In the genomic region with DNA sequence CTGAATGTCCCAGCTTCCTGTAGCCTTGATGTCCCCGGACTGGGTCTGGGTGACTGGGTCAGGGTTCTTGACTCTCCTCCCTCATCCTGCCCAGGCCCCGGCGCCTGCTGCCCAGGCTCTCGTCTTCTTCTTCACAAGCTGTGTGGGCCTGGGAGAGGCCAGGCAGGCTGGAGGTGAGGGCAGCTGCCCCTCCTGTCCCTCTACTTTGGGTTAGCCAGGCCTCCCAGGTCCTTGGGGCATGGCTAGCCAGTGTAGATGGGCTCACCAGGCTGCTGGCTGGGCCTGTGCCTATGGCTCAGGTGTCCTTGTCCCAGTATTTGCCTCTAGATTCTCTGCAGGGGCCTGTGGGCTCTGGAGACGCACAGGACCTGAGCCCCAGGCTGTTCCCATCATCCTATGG, we compare ENCODE assay signal across 24 cellular contexts. TPM values are rescaled to one million over a fixed set of nuclear protein-coding genes. Genes with fewer than 3 reads are reported as not detected.
DNase-seq lines count a peak whose midpoint lies in the region; ATAC-seq and TF ChIP-seq lines count a peak whose summit lies in the region.
"Had no signal": no experiment of that assay in that cellular context is flagged by ENCODE, and none has a peak within 500 bp of the region (broad histone marks: within the 10 kb centered on the region; RNA-seq: fewer than 3 reads in every experiment).

No MANE protein-coding gene starts in this region.

- H3K27me3 Mint-ChIP-seq in chondrocyte (ENCODE audit: low read depth): no peaks in the 10 kb centered on the region
- H3K27me3 Mint-ChIP-seq: activated B cell treated with CpG ODN at 0.5 μM for 24 hours; activated CD4-positive, alpha-beta memory T cell treated with anti-CD3 and anti-CD28 coated beads for 36 hours; effector memory CD8-positive, alpha-beta T cell had no signal

- TF ChIP-seq CTCF in chondrocyte (IDR thresholded peaks at IDR 0.05) (no peak), osteoblast (IDR thresholded peaks at IDR 0.05; ENCODE audit: extremely low read depth, low read depth, low read length) (no peak)

- no peak overlapping the region for H2AFZ ChIP-seq in osteoblast (ENCODE audit: low read length)

- no peaks in the 10 kb centered on the region for H3K4me1 ChIP-seq in osteoblast (ENCODE audit: insufficient read depth, low read length)
- H3K4me1 ChIP-seq: adrenal gland, gastrocnemius medialis, right atrium auricular region had no signal

- H3K4me1 Mint-ChIP-seq in chondrocyte (ENCODE audit: low read depth): no peaks in the 10 kb centered on the region

- no peak overlapping the region for H3K27ac Mint-ChIP-seq in chondrocyte (ENCODE audit: unreplicated experiment)
- H3K27ac Mint-ChIP-seq: activated B cell treated with CpG ODN at 0.5 μM for 24 hours; activated CD4-positive, alpha-beta memory T cell treated with anti-CD3 and anti-CD28 coated beads for 36 hours; type B pancreatic cell had no signal

- peaks cover 8% of the 10 kb centered on the region for H4K20me1 ChIP-seq in osteoblast (ENCODE audit: insufficient read depth, low read length)

- H3K27me3 ChIP-seq in H7 (ENCODE audit: control insufficient read depth, insufficient read depth, low read length) (no peaks in the 10 kb centered on the region), osteoblast (ENCODE audit: insufficient read depth, low read length) (no peaks in the 10 kb centered on the region)
- H3K27me3 ChIP-seq: adrenal gland, brain microvascular endothelial cell, esophagus squamous epithelium, gastrocnemius medialis, right atrium auricular region had no signal

- no peak for ATAC-seq in GM19035 (IDR thresholded peaks at IDR 0.05; ENCODE audit: unreplicated experiment)
- ATAC-seq: effector memory CD8-positive, alpha-beta T cell; gastrocnemius medialis had no signal

- H3K4me3 ChIP-seq in H7 (ENCODE audit: insufficient read depth, low read depth, low read length) (no peak overlapping the region), osteoblast (ENCODE audit: insufficient read depth, low read length) (no peak overlapping the region)
- H3K4me3 ChIP-seq: adrenal gland, esophagus squamous epithelium, gastrocnemius medialis, right atrium auricular region had no signal

- DNase-seq in 8988T (peak; percentile 21), H7 (peak; percentile 49), chondrocyte (ENCODE audit: low spot score) (peak; percentile 76), osteoblast (ENCODE audit: insufficient read length, low spot score, missing footprints) (peak; percentile 69), LoVo (ENCODE audit: low spot score) (no peak), GOT3 (lab: John Stamatoyannopoulos, UW) (no peak)
- DNase-seq in effector CD4-positive, alpha-beta T cell: no peak
- DNase-seq: activated B cell treated with CpG ODN at 0.5 μM for 24 hours; activated CD4-positive, alpha-beta memory T cell treated with anti-CD3 and anti-CD28 coated beads for 36 hours; activated gamma-delta T cell; adrenal gland; brain microvascular endothelial cell; effector memory CD8-positive, alpha-beta T cell; esophagus squamous epithelium; gastrocnemius medialis; GDM1; kidney; NCI-H1105 treated with DMSO at 0.1 percent for 48 hours; NCI-H524 treated with DMSO at 0.1 percent for 48 hours; T1000 had no signal

- H3K9me3 Mint-ChIP-seq in chondrocyte (ENCODE audit: low read depth): no peaks in the 10 kb centered on the region
- H3K9me3 Mint-ChIP-seq: activated B cell treated with CpG ODN at 0.5 μM for 24 hours; activated CD4-positive, alpha-beta memory T cell treated with anti-CD3 and anti-CD28 coated beads for 36 hours; effector memory CD8-positive, alpha-beta T cell; type B pancreatic cell had no signal

- no peaks in the 10 kb centered on the region for H3K79me2 ChIP-seq in osteoblast (ENCODE audit: insufficient read depth, low read length)

- no peak overlapping the region for H3K4me2 ChIP-seq in osteoblast (ENCODE audit: insufficient read depth, low read length)

- H3K36me3 ChIP-seq in H7 (replicated peaks; ENCODE audit: control insufficient read depth, insufficient read depth, low read length): peaks cover 57% of the 10 kb centered on the region
- peaks cover 70% of the 10 kb centered on the region for H3K36me3 ChIP-seq in osteoblast (ENCODE audit: insufficient read depth, low read length)

- no peaks in the 10 kb centered on the region for H3K9me3 ChIP-seq in osteoblast (ENCODE audit: low read depth, low read length)
- H3K9me3 ChIP-seq: adrenal gland, esophagus squamous epithelium, gastrocnemius medialis, right atrium auricular region had no signal

- H3K36me3 Mint-ChIP-seq in chondrocyte (ENCODE audit: low read depth): peaks cover 32% of the 10 kb centered on the region

- H3K4me3 Mint-ChIP-seq in chondrocyte (ENCODE audit: unreplicated experiment): no peak overlapping the region
- H3K4me3 Mint-ChIP-seq: activated B cell treated with CpG ODN at 0.5 μM for 24 hours; activated CD4-positive, alpha-beta memory T cell treated with anti-CD3 and anti-CD28 coated beads for 36 hours; effector memory CD8-positive, alpha-beta T cell; type B pancreatic cell had no signal

- H3K27ac ChIP-seq in osteoblast (ENCODE audit: low read depth, low read length): no peak overlapping the region
- H3K27ac ChIP-seq: brain microvascular endothelial cell, C4-2B, esophagus squamous epithelium, gastrocnemius medialis, right atrium auricular region had no signal

RNA-seq across cellular contexts. Expression of a gene that starts 31.8 kb away (rescaled TPM):
- 1,918 and 2,169 TPM in 2 replicates for total RNA-seq in H7 (2014; rRNA removed; shearing (Covaris generic))
- total RNA-seq in chondrocyte (165 to 299 TPM (median 169 TPM) in 3 replicates), osteoblast (413 and 453 TPM in 2 replicates)

Comparison
In these comparisons a context has a peak if more than half of its experiments do, and no peak if none do; other contexts are left out.
1. DNase-seq: peak in 8988T (single experiment), H7 (single experiment), chondrocyte (single experiment) and osteoblast (single experiment); none in LoVo (single experiment), effector CD4-positive, alpha-beta T cell (single experiment) and GOT3 (single experiment).